25 cellular contexts compared by ENCODE assay signal in the genomic region with DNA sequence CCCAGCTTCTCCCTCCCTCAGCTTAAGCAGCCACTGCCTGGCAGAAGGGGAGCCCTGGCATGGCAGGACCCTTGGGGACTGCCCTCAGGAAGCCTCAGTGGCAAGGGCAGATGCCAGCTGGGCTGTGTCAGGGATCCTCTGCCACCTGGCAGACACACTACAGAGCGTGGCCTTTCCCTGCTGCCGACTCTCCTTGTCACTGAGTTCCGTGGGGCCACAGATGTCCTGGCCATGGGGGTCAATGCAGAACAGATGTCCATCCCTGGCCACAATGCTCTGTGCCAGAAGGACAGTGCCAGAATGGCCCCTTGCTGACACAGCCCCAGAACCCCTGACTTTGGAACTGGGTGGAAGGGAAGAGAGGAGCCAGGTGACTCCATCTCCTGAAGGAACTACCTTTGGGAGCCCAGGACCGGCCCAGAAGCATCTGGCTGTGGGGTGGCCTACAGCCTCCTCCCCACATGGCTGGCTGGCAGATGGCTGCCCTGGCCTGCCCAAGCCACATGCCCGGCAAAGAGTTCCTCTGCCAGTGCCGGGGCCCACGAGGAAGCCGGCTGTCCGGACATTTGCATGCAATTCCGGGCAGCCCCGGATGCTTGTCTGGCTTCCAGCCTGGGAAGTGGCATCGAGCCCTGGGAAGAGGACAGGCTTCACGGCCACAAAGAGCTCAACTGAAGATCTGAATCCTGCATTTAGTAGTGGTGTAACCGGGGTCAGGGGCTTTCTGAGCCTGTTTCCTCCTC. TPM values are rescaled to one million over a fixed set of nuclear protein-coding genes. Genes with fewer than 3 reads are reported as not detected.
DNase-seq lines count a peak whose midpoint lies in the region; ATAC-seq and TF ChIP-seq lines count a peak whose summit lies in the region.
"Had no signal": no experiment of that assay in that cellular context is flagged by ENCODE, and none has a peak within 500 bp of the region (broad histone marks: within the 10 kb centered on the region; RNA-seq: fewer than 3 reads in every experiment).

No MANE protein-coding gene starts in this region.

- peak overlapping the region; percentile 95 for H3K4me3 Mint-ChIP-seq in neural crest cell
- H3K4me3 Mint-ChIP-seq: dendritic cell treated with granulocyte-macrophage colony-stimulating factor and Interleukin-4, amounts not matched to agents 40 ng/mL and 50 ng/mL, for 4 days had no signal

- no peaks in the 10 kb centered on the region for H3K36me3 Mint-ChIP-seq in neural crest cell (ENCODE audit: low read depth)
- H3K36me3 Mint-ChIP-seq: activated naive CD8-positive, alpha-beta T cell; CD8-positive, alpha-beta memory T cell; naive thymus-derived CD8-positive, alpha-beta T cell had no signal

- DNase-seq in NCI-H446 (lab: John Stamatoyannopoulos, UW): peak; percentile 61 to 90
- peak; percentile 63 to 94 for DNase-seq in cerebellar nuclear complex (lab: John Stamatoyannopoulos, UW)
- no peak for DNase-seq in neural crest cell (ENCODE audit: low read depth, low spot score)
- DNase-seq in omental fat pad (ENCODE audit: low spot score): no peak
- no peak for DNase-seq in mucosa of gallbladder (ENCODE audit: low spot score)
- DNase-seq: activated CD4-positive, alpha-beta T cell treated with anti-CD3 and anti-CD28 coated beads, Interleukin-2, amount 50 U/mL, for 4 hours; activated T-cell treated with anti-CD3 and anti-CD28 coated beads, Interleukin-2, amount 50 U/mL, for 1 hour; CD8-positive, alpha-beta memory T cell; foreskin melanocyte; Karpas-422; mammary epithelial cell; naive thymus-derived CD8-positive, alpha-beta T cell; NCI-H1105 treated with DMSO at 0.1 percent for 48 hours; NCI-H2107; stimulated activated CD4-positive, alpha-beta T cell treated with anti-CD3 and anti-CD28 coated beads, Interleukin-4, amount 100 ng/mL, for 1 hour had no signal

- H3K27ac Mint-ChIP-seq in neural crest cell (ENCODE audit: unreplicated experiment): no peak overlapping the region
- H3K27ac Mint-ChIP-seq: dendritic cell treated with granulocyte-macrophage colony-stimulating factor and Interleukin-4, amounts not matched to agents 40 ng/mL and 50 ng/mL, for 4 days had no signal

- H3K9me3 Mint-ChIP-seq in neural crest cell: no peaks in the 10 kb centered on the region
- H3K9me3 Mint-ChIP-seq: CD8-positive, alpha-beta memory T cell; dendritic cell treated with granulocyte-macrophage colony-stimulating factor and Interleukin-4, amounts not matched to agents 40 ng/mL and 50 ng/mL, for 4 days; naive thymus-derived CD8-positive, alpha-beta T cell had no signal

- H3K27me3 Mint-ChIP-seq in neural crest cell (ENCODE audit: low read depth): peaks cover 6% of the 10 kb centered on the region
- H3K27me3 Mint-ChIP-seq: activated naive CD8-positive, alpha-beta T cell had no signal

- H3K4me1 Mint-ChIP-seq in neural crest cell: peaks cover 22% of the 10 kb centered on the region

- peak overlapping the region; percentile 12 for H3K27ac ChIP-seq in C4-2B
- H3K27ac ChIP-seq: vagina had no signal

- ATAC-seq in omental fat pad (ENCODE audit: low FRiP score): no peak
- no peak for ATAC-seq in HG02763 (IDR thresholded peaks at IDR 0.05; ENCODE audit: unreplicated experiment)
- no peak for ATAC-seq in GM19467 (IDR thresholded peaks at IDR 0.05; ENCODE audit: unreplicated experiment)
- ATAC-seq: body of pancreas; naive thymus-derived CD8-positive, alpha-beta T cell had no signal

- TF ChIP-seq CTCF in C4-2B (conservative IDR thresholded peaks at IDR 0.05) (no peak), neural crest cell (conservative IDR thresholded peaks at IDR 0.05) (no peak), omental fat pad (IDR thresholded peaks at IDR 0.05) (no peak)

RNA-seq across cellular contexts. Expression of a gene that starts 24.1 kb away (rescaled TPM):
- 1.6 and 1.9 TPM in 2 replicates for total RNA-seq in neural crest cell
- total RNA-seq in omental fat pad: under 1 TPM in 3 of 4 donors, not detected in 1; 0.16 to 0.96 (median 0.19) TPM
- total RNA-seq in mucosa of gallbladder: 5.7 TPM
- total RNA-seq: endothelial cell of umbilical vein; kidney epithelial cell; naive thymus-derived CD8-positive, alpha-beta T cell; subcutaneous adipose tissue had no signal

RNA-seq across cellular contexts. Expression of a gene that starts 37.4 kb away (rescaled TPM):
- total RNA-seq in neural crest cell: 34.9 and 38.0 TPM in 2 replicates
- 10 to 100 TPM in 1 of 4 donors, 1 to 10 TPM in 3; 6.9 to 16.6 (median 8.1) TPM for total RNA-seq in omental fat pad
- 26.2 TPM for total RNA-seq in mucosa of gallbladder

Comparison
In these comparisons a context has a peak if more than half of its experiments do, and no peak if none do; other contexts are left out.
1. DNase-seq: peak in NCI-H446 (2 of 2) and cerebellar nuclear complex (2 of 2); none in neural crest cell (single experiment), omental fat pad (single experiment) and mucosa of gallbladder (single experiment).